21 cellular contexts compared by ENCODE assay signal in genomic region chr6:140134224-140134623, GRCh38.
"Had no signal": no experiment of that assay in that cellular context is flagged by ENCODE, and none has a peak within 500 bp of the region (broad histone marks: within the 10 kb centered on the region; RNA-seq: fewer than 3 reads in every experiment).

No MANE protein-coding gene starts in this region.

- H2AFZ ChIP-seq: hepatocyte, neural progenitor cell had no signal

- H3K4me2 ChIP-seq: hepatocyte, neural progenitor cell had no signal

- H3K4me3 ChIP-seq: hepatocyte, lower lobe of right lung, neural progenitor cell, upper lobe of right lung had no signal

- H3K27ac ChIP-seq: hepatocyte, lower lobe of right lung, neural progenitor cell, upper lobe of right lung had no signal

- H3K27me3 Mint-ChIP-seq: activated CD4-positive, alpha-beta T cell treated with anti-CD3 and anti-CD28 coated beads for 36 hours; activated naive CD8-positive, alpha-beta T cell treated with anti-CD3 and anti-CD28 coated beads for 36 hours; progenitor cell of endocrine pancreas had no signal

- H3K4me3 Mint-ChIP-seq: activated CD4-positive, alpha-beta memory T cell treated with anti-CD3 and anti-CD28 coated beads for 36 hours; activated CD4-positive, alpha-beta T cell treated with anti-CD3 and anti-CD28 coated beads for 36 hours; activated naive CD8-positive, alpha-beta T cell treated with anti-CD3 and anti-CD28 coated beads for 36 hours; dendritic cell treated with granulocyte-macrophage colony-stimulating factor and Interleukin-4, amounts not matched to agents 40 ng/mL and 50 ng/mL, for 4 days; immature natural killer cell; naive thymus-derived CD8-positive, alpha-beta T cell; neural progenitor cell; WTC11 had no signal

- H3K4me1 ChIP-seq: lower lobe of right lung, neural progenitor cell, upper lobe of right lung had no signal

- DNase-seq: activated CD4-positive, alpha-beta memory T cell treated with anti-CD3 and anti-CD28 coated beads for 36 hours; activated CD4-positive, alpha-beta T cell treated with anti-CD3 and anti-CD28 coated beads for 36 hours; activated naive CD4-positive, alpha-beta T cell treated with Interleukin-2 at 50 U/mL for 16 hours; activated naive CD8-positive, alpha-beta T cell treated with anti-CD3 and anti-CD28 coated beads for 36 hours; activated T-cell treated with anti-CD3 and anti-CD28 coated beads, Interleukin-2, amount 50 U/mL, for 48 hours; amniotic stem cell; effector CD4-positive, alpha-beta T cell; glutamatergic neuron; immature natural killer cell; lower lobe of right lung; naive thymus-derived CD8-positive, alpha-beta T cell; retina; stimulated activated CD4-positive, alpha-beta T cell treated with anti-CD3 and anti-CD28 coated beads, Interleukin-2, amount 100 ng/mL, for 48 hours; stimulated activated naive CD8-positive, alpha-beta T cell treated with anti-CD3 and anti-CD28 coated beads, Interleukin-15, Interleukin-2, amounts not matched to agents 100 U/mL and 50 U/mL, for 24 hours; T-helper 1 cell; upper lobe of right lung had no signal

- H3K9ac ChIP-seq: neural progenitor cell had no signal

- H3K4me1 Mint-ChIP-seq: activated CD4-positive, alpha-beta T cell treated with anti-CD3 and anti-CD28 coated beads for 36 hours; activated naive CD8-positive, alpha-beta T cell treated with anti-CD3 and anti-CD28 coated beads for 36 hours; immature natural killer cell; naive thymus-derived CD8-positive, alpha-beta T cell; WTC11 had no signal

- H3K79me2 ChIP-seq: hepatocyte had no signal

- H3K36me3 ChIP-seq: lower lobe of right lung, neural progenitor cell, upper lobe of right lung had no signal

- H3K27me3 ChIP-seq: hepatocyte, neural progenitor cell, upper lobe of right lung had no signal

- H3K27ac Mint-ChIP-seq: activated CD4-positive, alpha-beta memory T cell treated with anti-CD3 and anti-CD28 coated beads for 36 hours; activated CD4-positive, alpha-beta T cell treated with anti-CD3 and anti-CD28 coated beads for 36 hours; activated naive CD8-positive, alpha-beta T cell treated with anti-CD3 and anti-CD28 coated beads for 36 hours; dendritic cell treated with granulocyte-macrophage colony-stimulating factor and Interleukin-4, amounts not matched to agents 40 ng/mL and 50 ng/mL, for 4 days; immature natural killer cell; naive thymus-derived CD8-positive, alpha-beta T cell; neural progenitor cell; progenitor cell of endocrine pancreas; WTC11 had no signal
